ENCODE assay signal across 8 cellular contexts in genomic region chr1:93681549-93682412, GRCh38. TPM values are rescaled to one million over a fixed set of nuclear protein-coding genes. Genes with fewer than 3 reads are reported as not detected.
DNase-seq lines count a peak whose midpoint lies in the region; ATAC-seq and TF ChIP-seq lines count a peak whose summit lies in the region.

Gene BCAR3 (minus strand): TSS chr1:93681837. CDS start chr1:93674930, 6,907 bp downstream.

- H3K9ac ChIP-seq in neuronal stem cell (ENCODE audit: low read depth, low read length, poor library complexity), result peak within 1 kb of the TSS; percentile 70

- peaks cover 2% of the 10 kb centered on the region for H3K36me3 Mint-ChIP-seq in activated naive CD8-positive, alpha-beta T cell
- H3K36me3 Mint-ChIP-seq in glutamatergic neuron (ENCODE audit: unreplicated experiment), result peaks cover 4% of the 10 kb centered on the region

- peak within 1 kb of the TSS; percentile 99 for H3K18ac ChIP-seq in neuronal stem cell (ENCODE audit: low read length)

- H3K36me3 ChIP-seq in BJ (ENCODE audit: control insufficient read depth, insufficient read depth, low read length) (no peaks in the 10 kb centered on the region; the same call in 1 of the 2 replicates), neuronal stem cell (replicated peaks in 1 of 2; ENCODE audit: control insufficient read depth in 2 of 2, insufficient read depth in 2 of 2, low read length in 2 of 2) (peaks cover 0 to 29% of the 10 kb centered on the region in 2 donors)

- H2BK5ac ChIP-seq in neuronal stem cell (ENCODE audit: low read length), result peak within 1 kb of the TSS; percentile 98

- peaks cover 9% of the 10 kb centered on the region for H3K4me1 Mint-ChIP-seq in activated naive CD8-positive, alpha-beta T cell (ENCODE audit: low read depth)
- H3K4me1 Mint-ChIP-seq in glutamatergic neuron (ENCODE audit: low read depth, unreplicated experiment), result peaks cover 15% of the 10 kb centered on the region

- CTCF ChIA-PET in BJ (lab: Yijun Ruan, JAX), result interaction anchor here (0.8 to 6.7 kb wide), 14 partner anchors 10 to 245 kb away, joined by 3 to 74 read pairs (median 4); no protein-coding TSS in a partner anchor

- no peak within 1 kb of the TSS for H3K4ac ChIP-seq in neuronal stem cell (ENCODE audit: low read length)

- H3K9me3 Mint-ChIP-seq in activated naive CD8-positive, alpha-beta T cell (ENCODE audit: low read depth), result no peaks in the 10 kb centered on the region
- peaks cover 8% of the 10 kb centered on the region for H3K9me3 Mint-ChIP-seq in glutamatergic neuron (ENCODE audit: unreplicated experiment)

- no CpG with 5 or more reads among the region's 75 CpGs for WGBS in neuronal stem cell (ENCODE audit: extremely low coverage in 2 of 2, insufficient read length in 2 of 2, insufficient replicate concordance in 1 of 2), 2 donors

- peak within 1 kb of the TSS; percentile 85 for H3K4me3 Mint-ChIP-seq in activated naive CD8-positive, alpha-beta T cell
- H3K4me3 Mint-ChIP-seq in glutamatergic neuron (ENCODE audit: unreplicated experiment), result peak within 1 kb of the TSS; percentile 92

- peak within 1 kb of the TSS; percentile 92 for H3K23ac ChIP-seq in neuronal stem cell (ENCODE audit: low read depth, low read length, poor library complexity)

- ATAC-seq in GM18508 (IDR thresholded peaks at IDR 0.05; ENCODE audit: insufficient read depth, unreplicated experiment) (peak; percentile 38), HG02870 (IDR thresholded peaks at IDR 0.05; ENCODE audit: unreplicated experiment) (peak; percentile 56)

- no peaks in the 10 kb centered on the region for H3K27me3 ChIP-seq in BJ (ENCODE audit: control insufficient read depth, insufficient read depth, low read length)
- H3K27me3 ChIP-seq in neuronal stem cell (ENCODE audit: control insufficient read depth in 3 of 3, insufficient read depth in 3 of 3, low read depth in 1 of 3, low read length in 3 of 3), result no peaks in the 10 kb centered on the region

- H3K27me3 Mint-ChIP-seq in activated naive CD8-positive, alpha-beta T cell, result peaks cover 28% of the 10 kb centered on the region
- H3K27me3 Mint-ChIP-seq in glutamatergic neuron (ENCODE audit: unreplicated experiment), result peaks cover 16% of the 10 kb centered on the region

- DNase-seq in BJ (ENCODE audit: low read depth), result no peak
- DNase-seq in NCI-H2107 (lab: John Stamatoyannopoulos, UW), result peak; percentile 79
- peak; percentile 80 for DNase-seq in glutamatergic neuron
- peak; percentile 61 for DNase-seq in neuronal stem cell (ENCODE audit: low spot score)
- no peak for DNase-seq in activated gamma-delta T cell treated with Interleukin-2 at 50 U/mL for 16 hours

- peak within 1 kb of the TSS; percentile 91 for H3K14ac ChIP-seq in neuronal stem cell (ENCODE audit: low read length)

- H3K4me3 ChIP-seq in BJ (ENCODE audit: low read depth, low read length) (peak within 1 kb of the TSS; percentile 78), neuronal stem cell (ENCODE audit: low read length in 2 of 2) (peak within 1 kb of the TSS; percentile 54 to 94)

- peaks cover 20 to 21% of the 10 kb centered on the region in 2 donors for H3K4me1 ChIP-seq in neuronal stem cell (ENCODE audit: control insufficient read depth in 2 of 2, insufficient read depth in 1 of 2, low read depth in 1 of 2, low read length in 2 of 2)

- H3K4me2 ChIP-seq in neuronal stem cell (ENCODE audit: insufficient read depth, low read length, poor library complexity, severe bottlenecking), result peak within 1 kb of the TSS; percentile 75

- H4K8ac ChIP-seq in neuronal stem cell (ENCODE audit: low read depth, low read length), result no peak within 1 kb of the TSS

- no peak within 1 kb of the TSS for H3K27ac Mint-ChIP-seq in activated naive CD8-positive, alpha-beta T cell
- peak within 1 kb of the TSS; percentile 79 for H3K27ac Mint-ChIP-seq in glutamatergic neuron (ENCODE audit: unreplicated experiment)

- H3K79me1 ChIP-seq in neuronal stem cell (ENCODE audit: low read depth, low read length), result peaks cover 4% of the 10 kb centered on the region

- peak within 1 kb of the TSS; percentile 89 for H2AK5ac ChIP-seq in neuronal stem cell (ENCODE audit: low read depth, low read length)

- no peak within 1 kb of the TSS for H2BK12ac ChIP-seq in neuronal stem cell (ENCODE audit: low read length)

- peak within 1 kb of the TSS; percentile 96 for H2BK15ac ChIP-seq in neuronal stem cell (ENCODE audit: low read length)

- peak within 1 kb of the TSS; percentile 13 for H4K91ac ChIP-seq in neuronal stem cell (ENCODE audit: low read depth, low read length, poor library complexity)

- peak within 1 kb of the TSS; percentile 94 for H2AFZ ChIP-seq in neuronal stem cell (ENCODE audit: low read length)

- H3K9me3 ChIP-seq in neuronal stem cell (replicated peaks in 1 of 2; ENCODE audit: control insufficient read depth in 2 of 2, insufficient read depth in 1 of 2, low read depth in 1 of 2, low read length in 2 of 2), result peaks cover 0 to 2% of the 10 kb centered on the region in 2 donors

- POLR2A ChIA-PET in BJ (lab: Charles Lee), result interaction anchor here (0.5 to 1.0 kb wide), 4 partner anchors 11 to 198 kb away, joined by 3 to 5 read pairs (median 4); no protein-coding TSS in a partner anchor

- H3K27ac ChIP-seq in neuronal stem cell (replicated peaks; ENCODE audit: low read length), result peak within 1 kb of the TSS; percentile 85

- peak within 1 kb of the TSS; percentile 92 for H2BK120ac ChIP-seq in neuronal stem cell (ENCODE audit: low read depth, low read length)

- TF ChIP-seq CTCF in BJ (IDR thresholded peaks at IDR 0.05; ENCODE audit: insufficient read depth, low read depth, low read length) (peak; percentile 20; the same call in 1 of the 2 replicates), glutamatergic neuron (IDR thresholded peaks at IDR 0.05; ENCODE audit: partially characterized antibody, unreplicated experiment) (no peak)

RNA-seq across cellular contexts. Expression of gene BCAR3, which starts in this region (rescaled TPM):
- 22.2 and 31.7 TPM in 2 replicates for polyA plus RNA-seq in BJ (2011; rRNA removed)
- 19.4 and 19.6 TPM in 2 replicates for polyA minus RNA-seq in BJ (2011; rRNA and poly(A)+ RNA removed)
- total RNA-seq in glutamatergic neuron (ENCODE audit: unreplicated experiment), result 12.8 TPM
- 15.9 TPM for polyA plus RNA-seq in neuronal stem cell (2013, experiment 1 of 2)
- 16.0 TPM for polyA plus RNA-seq in neuronal stem cell (2013, experiment 2 of 2)

Comparison
In these comparisons a context has a peak if more than half of its experiments do, and no peak if none do; other contexts are left out.
1. DNase-seq: peak in NCI-H2107 (single experiment), glutamatergic neuron (single experiment) and neuronal stem cell (single experiment); none in BJ (single experiment) and activated gamma-delta T cell treated with Interleukin-2 at 50 U/mL for 16 hours (single experiment).